ENCODE assay signal across 1 cellular context in genomic region chr16:29805232-29806095, GRCh38.
TF ChIP-seq lines count a peak whose summit lies in the region.

No MANE protein-coding gene starts in this region.

TF ChIP-seq in HepG2, 621 proteins besides CTCF, POLR2A, EP300 and RAD21 (continued from another document and continues in another):
- TF ChIP-seq TAF15 (IDR thresholded peaks at IDR 0.05; ENCODE audit: low read depth, low read length, poor library complexity, severe bottlenecking), result peak; percentile 85
- TF ChIP-seq ZNF776 (CRISPR knock-in tag; IDR thresholded peaks at IDR 0.05), result peak; percentile 97
- TF ChIP-seq NFIC (IDR thresholded peaks at IDR 0.05; ENCODE audit: low read length), result peak; percentile 67; the same call in 1 of the 2 replicates
- TF ChIP-seq TFAP4 (IDR thresholded peaks at IDR 0.05; ENCODE audit: borderline replicate concordance, low read depth), result peak; percentile 28; the same call in 1 of the 2 replicates
- TF ChIP-seq MBNL3 (CRISPR knock-in tag; conservative IDR thresholded peaks at IDR 0.05), result no peak
- TF ChIP-seq ZNF546 (CRISPR knock-in tag; conservative IDR thresholded peaks at IDR 0.05), result peak; percentile 86; the same call in 1 of the 2 replicates
- TF ChIP-seq PHB2 (IDR thresholded peaks at IDR 0.05; ENCODE audit: partially characterized antibody), result no peak
- TF ChIP-seq ZNF460 (CRISPR knock-in tag; IDR thresholded peaks at IDR 0.05; ENCODE audit: borderline replicate concordance), result no peak; the same call in 1 of the 2 replicates
- peak; percentile 61; the same call in 1 of the 2 replicates for TF ChIP-seq ZNF160 (CRISPR knock-in tag; IDR thresholded peaks at IDR 0.05)
- TF ChIP-seq TRIM24 (CRISPR knock-in tag; IDR thresholded peaks at IDR 0.05), result no peak
- peak; percentile 94 for TF ChIP-seq PRDM10 (CRISPR knock-in tag; IDR thresholded peaks at IDR 0.05; ENCODE audit: low read depth)
- peak; percentile 86; the same call in 1 of the 2 replicates for TF ChIP-seq TBX2 (CRISPR knock-in tag; IDR thresholded peaks at IDR 0.05; ENCODE audit: borderline replicate concordance)
- TF ChIP-seq ZNF180 (CRISPR knock-in tag; IDR thresholded peaks at IDR 0.05; ENCODE audit: borderline replicate concordance, low read depth), result no peak
- peak; percentile 99 for TF ChIP-seq ZBTB2 (CRISPR knock-in tag; IDR thresholded peaks at IDR 0.05; ENCODE audit: low read depth)
- no peak for TF ChIP-seq ATF7 (IDR thresholded peaks at IDR 0.05)
- TF ChIP-seq ATF7 (CRISPR knock-in tag; IDR thresholded peaks at IDR 0.05), result no peak; the same call in 1 of the 2 replicates
- TF ChIP-seq ZNF598 (CRISPR knock-in tag; IDR thresholded peaks at IDR 0.05; ENCODE audit: borderline replicate concordance), result no peak
- TF ChIP-seq TOE1 (CRISPR knock-in tag; IDR thresholded peaks at IDR 0.05), result peak; percentile 97
- TF ChIP-seq NFE2L1 (CRISPR knock-in tag; IDR thresholded peaks at IDR 0.05; ENCODE audit: borderline replicate concordance), result peak; percentile 38; the same call in 1 of the 2 replicates
- TF ChIP-seq ZNF672 (CRISPR knock-in tag; IDR thresholded peaks at IDR 0.05), result no peak
- TF ChIP-seq SNAPC4 (CRISPR knock-in tag; IDR thresholded peaks at IDR 0.05), result peak; percentile 71; the same call in 1 of the 2 replicates
- peak; percentile 79; the same call in 1 of the 2 replicates for TF ChIP-seq FOXJ3 (CRISPR knock-in tag; IDR thresholded peaks at IDR 0.05; ENCODE audit: borderline replicate concordance)
- peak; percentile 97 for TF ChIP-seq KAT7 (CRISPR knock-in tag; IDR thresholded peaks at IDR 0.05; ENCODE audit: borderline replicate concordance)
- TF ChIP-seq ZBTB10 (CRISPR knock-in tag; IDR thresholded peaks at IDR 0.05; ENCODE audit: borderline replicate concordance), result peak; percentile 89
- peak; percentile 63; the same call in 1 of the 2 replicates for TF ChIP-seq ZNF572 (CRISPR knock-in tag; IDR thresholded peaks at IDR 0.05)
- peak; percentile 91 for TF ChIP-seq DRAP1 (CRISPR knock-in tag; IDR thresholded peaks at IDR 0.05)
- peak; percentile 96 for TF ChIP-seq ATF7-NPFF (CRISPR knock-in tag; IDR thresholded peaks at IDR 0.05; ENCODE audit: low read depth)
- peak; percentile 92; the same call in 1 of the 2 replicates for TF ChIP-seq ZXDC (CRISPR knock-in tag; IDR thresholded peaks at IDR 0.05)
- no peak for TF ChIP-seq NFIB (CRISPR knock-in tag; IDR thresholded peaks at IDR 0.05; ENCODE audit: borderline replicate concordance)
- TF ChIP-seq ZNF563 (CRISPR knock-in tag; IDR thresholded peaks at IDR 0.05), result peak; percentile 88; the same call in 1 of the 2 replicates
- TF ChIP-seq NONO (IDR thresholded peaks at IDR 0.05), result no peak
- peak; percentile 100 for TF ChIP-seq NONO (CRISPR knock-in tag; conservative IDR thresholded peaks at IDR 0.05)
- TF ChIP-seq ZNF501 (CRISPR knock-in tag; IDR thresholded peaks at IDR 0.05), result peak; percentile 96
- peak; percentile 82 for TF ChIP-seq MXD3 (CRISPR knock-in tag; IDR thresholded peaks at IDR 0.05)
- TF ChIP-seq ZNF558 (CRISPR knock-in tag; IDR thresholded peaks at IDR 0.05; ENCODE audit: borderline replicate concordance), result no peak
- peak; percentile 84 for TF ChIP-seq SALL1 (CRISPR knock-in tag; IDR thresholded peaks at IDR 0.05)
- no peak for TF ChIP-seq GLMP (CRISPR knock-in tag; IDR thresholded peaks at IDR 0.05; ENCODE audit: borderline replicate concordance)
- no peak for TF ChIP-seq CSRNP2 (CRISPR knock-in tag; conservative IDR thresholded peaks at IDR 0.05; ENCODE audit: low read depth)
